Comparison of ENCODE assay signal across 15 cellular contexts in the genomic region with DNA sequence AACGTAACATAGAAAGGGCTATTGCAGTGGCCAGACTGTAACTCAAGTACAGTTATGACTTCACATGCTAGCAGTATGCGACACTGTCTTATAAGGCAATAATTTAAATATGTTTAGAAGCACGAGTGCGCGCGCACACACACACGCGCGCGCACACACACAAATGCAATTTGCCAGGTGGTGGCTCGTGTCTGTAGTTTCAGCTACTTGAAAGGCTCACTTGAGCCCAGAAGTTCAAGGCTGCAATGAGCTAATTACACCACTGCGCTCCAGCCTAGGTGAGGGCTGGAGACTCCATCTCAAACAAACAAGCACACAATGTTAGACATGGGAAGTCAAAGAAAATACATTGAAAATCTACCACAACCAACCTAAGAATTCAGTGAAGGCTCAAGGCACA.
DNase-seq lines count a peak whose midpoint lies in the region; ATAC-seq and TF ChIP-seq lines count a peak whose summit lies in the region.
"Had no signal": no experiment of that assay in that cellular context is flagged by ENCODE, and none has a peak within 500 bp of the region (broad histone marks: within the 10 kb centered on the region; RNA-seq: fewer than 3 reads in every experiment).

No MANE protein-coding gene starts in this region.

- TF ChIP-seq CTCF in MCF 10A (IDR thresholded peaks at IDR 0.05; ENCODE audit: unreplicated experiment): no peak
- TF ChIP-seq CTCF in mammary epithelial cell (conservative IDR thresholded peaks at IDR 0.05 in 1 of 2, IDR thresholded peaks at IDR 0.05 in 1 of 2; ENCODE audit: extremely low read depth in 1 of 2, insufficient read depth in 1 of 2, low read depth in 1 of 2, low read length in 2 of 2): no peak
- TF ChIP-seq CTCF in WTC11 (IDR thresholded peaks at IDR 0.05): no peak
- TF ChIP-seq CTCF in heart right ventricle (IDR thresholded peaks at IDR 0.05): no peak

- DNase-seq in NCI-H2227 (lab: John Stamatoyannopoulos, UW; ENCODE audit: unreplicated experiment): peak; percentile 0
- DNase-seq in NCI-H2227 treated with DMSO at 0.1 percent for 48 hours (lab: John Stamatoyannopoulos, UW): no peak
- DNase-seq in MCF 10A (ENCODE audit: unreplicated experiment): no peak
- no peak for DNase-seq in mammary epithelial cell
- DNase-seq in WTC11 (ENCODE audit: low spot score): no peak
- DNase-seq in heart right ventricle: no peak
- DNase-seq in left ventricle myocardium superior: no peak
- DNase-seq: C1 segment of cervical spinal cord; Calu3; CD4-positive, alpha-beta T cell; DMS79 had no signal

- 100% methylated on average over 11 of the region's 12 CpGs for WGBS in mammary epithelial cell (ENCODE audit: low coverage, missing lambda C conversion rate)
- 83 to 84% methylated on average over 12 of the region's 12 CpGs for WGBS in heart right ventricle, 2 donors

- H3K4me1 ChIP-seq in mammary epithelial cell (ENCODE audit: insufficient read depth, low read length): no peaks in the 10 kb centered on the region
- peaks cover 0 to 8% (median 0%) of the 10 kb centered on the region in 9 donors for H3K4me1 ChIP-seq in heart right ventricle

- CTCF ChIA-PET in MCF 10A (lab: Yijun Ruan, JAX) (no interaction called here), mammary epithelial cell (lab: Charles Lee; ENCODE audit: low non-redundant PET) (interaction anchor here (0.5 kb wide), 1 partner anchor 153 kb away, joined by 7 read pairs; no protein-coding TSS in a partner anchor), WTC11 (lab: Charles Lee) (no interaction called here)

- H3K9me3 Mint-ChIP-seq in MCF 10A (ENCODE audit: unreplicated experiment) (peaks cover 6% of the 10 kb centered on the region), WTC11 (no peaks in the 10 kb centered on the region)
- H3K9me3 Mint-ChIP-seq: CD4-positive, alpha-beta T cell had no signal

- no peak overlapping the region for H3K27ac ChIP-seq in mammary epithelial cell (ENCODE audit: insufficient read depth, low read depth, low read length)
- no peak overlapping the region for H3K27ac ChIP-seq in heart right ventricle
- H3K27ac ChIP-seq: HL-60 had no signal

- no peak overlapping the region for H2AFZ ChIP-seq in mammary epithelial cell (ENCODE audit: low read depth, low read length)

- H4K20me1 ChIP-seq in mammary epithelial cell (ENCODE audit: insufficient read depth, low read length): no peaks in the 10 kb centered on the region

- POLR2A ChIA-PET in MCF 10A (lab: Yijun Ruan, JAX) (interaction anchor here (0.6 kb wide), 1 partner anchor 167 kb away, joined by 3 read pairs; no protein-coding TSS in a partner anchor), WTC11 (lab: Charles Lee) (no interaction called here)

- H3K4me1 Mint-ChIP-seq in MCF 10A (ENCODE audit: insufficient read depth, unreplicated experiment) (no peaks in the 10 kb centered on the region), WTC11 (no peaks in the 10 kb centered on the region)

- no peak for ATAC-seq in WTC11
- ATAC-seq in heart right ventricle: no peak
- ATAC-seq in left ventricle myocardium superior: no peak
- ATAC-seq: GM12878, HCT116 had no signal

- H3K27me3 Mint-ChIP-seq in MCF 10A (ENCODE audit: insufficient read depth, unreplicated experiment) (no peaks in the 10 kb centered on the region), WTC11 (ENCODE audit: low read depth) (no peaks in the 10 kb centered on the region)
- H3K27me3 Mint-ChIP-seq: B cell; CD4-positive, alpha-beta T cell had no signal

- H3K4me3 ChIP-seq in mammary epithelial cell (replicated peaks in 1 of 3; ENCODE audit: insufficient read depth in 1 of 3, low read depth in 2 of 3, low read length in 3 of 3) (no peak overlapping the region), heart right ventricle (no peak overlapping the region)
- H3K4me3 ChIP-seq: GM12878 had no signal

- BruUV-seq in MCF 10A (replicated peaks; lab: Mats Ljungman, UMichigan) (no TSS peak), mammary epithelial cell (replicated peaks; lab: Mats Ljungman, UMichigan) (no TSS peak)

- H3K27me3 ChIP-seq in mammary epithelial cell (ENCODE audit: insufficient read depth, low read length): no peaks in the 10 kb centered on the region
- H3K27me3 ChIP-seq in heart right ventricle: no peaks in the 10 kb centered on the region

- H3K4me3 Mint-ChIP-seq in MCF 10A (ENCODE audit: unreplicated experiment) (no peak overlapping the region), WTC11 (no peak overlapping the region)
- H3K4me3 Mint-ChIP-seq: B cell; CD4-positive, alpha-beta T cell had no signal

- H3K27ac Mint-ChIP-seq in MCF 10A (ENCODE audit: low read depth, unreplicated experiment) (peak overlapping the region; percentile 63), WTC11 (peak overlapping the region; percentile 69; the same call in 1 of the 2 replicates)
- H3K27ac Mint-ChIP-seq: B cell; CD4-positive, alpha-beta T cell had no signal

- H3K36me3 ChIP-seq in mammary epithelial cell (ENCODE audit: insufficient read depth, low read length) (peaks cover 5% of the 10 kb centered on the region), heart right ventricle (peaks cover 0 to 93% (median 0%) of the 10 kb centered on the region in 9 donors)

- dilution Hi-C loops in mammary epithelial cell (cut with HindIII; ENCODE audit: low sequenced_read_pairs): loop anchor here (5.0 kb wide), 1 partner anchor 40 kb away; no protein-coding TSS in a partner anchor

- peaks cover 59% of the 10 kb centered on the region for H3K36me3 Mint-ChIP-seq in MCF 10A (ENCODE audit: insufficient read depth, unreplicated experiment)
- peaks cover 35% of the 10 kb centered on the region for H3K36me3 Mint-ChIP-seq in WTC11

- H3K9me3 ChIP-seq in mammary epithelial cell (replicated peaks; ENCODE audit: insufficient read depth, low read length) (no peaks in the 10 kb centered on the region), heart right ventricle (no peaks in the 10 kb centered on the region)

- in situ Hi-C loops in mammary epithelial cell (cut with MboI; ENCODE audit: low sequenced_read_pairs in 2 of 2): no loop called here

- intact Hi-C loops in MCF 10A (cut with micrococcal nuclease): no loop called here
- intact Hi-C loops in mammary epithelial cell (cut with micrococcal nuclease): no loop called here
- intact Hi-C loops in heart right ventricle (cut with DNase I): no loop called here
- intact Hi-C loops in left ventricle myocardium superior (cut with micrococcal nuclease): no loop called here

- H3K79me2 ChIP-seq in mammary epithelial cell (ENCODE audit: insufficient read depth, low read length): peaks cover 30% of the 10 kb centered on the region

- H3K4me2 ChIP-seq in mammary epithelial cell (ENCODE audit: insufficient read depth, low read depth, low read length): no peak overlapping the region

- no peak overlapping the region for H3K9ac ChIP-seq in mammary epithelial cell (ENCODE audit: insufficient read depth, low read length)

TF ChIP-seq in WTC11, 78 proteins besides CTCF, POLR2A, EP300 and RAD21 (continues in another document):
- no peak for TF ChIP-seq TEAD4 (CRISPR knock-in tag; IDR thresholded peaks at IDR 0.05)
- TF ChIP-seq, protein P1, sequence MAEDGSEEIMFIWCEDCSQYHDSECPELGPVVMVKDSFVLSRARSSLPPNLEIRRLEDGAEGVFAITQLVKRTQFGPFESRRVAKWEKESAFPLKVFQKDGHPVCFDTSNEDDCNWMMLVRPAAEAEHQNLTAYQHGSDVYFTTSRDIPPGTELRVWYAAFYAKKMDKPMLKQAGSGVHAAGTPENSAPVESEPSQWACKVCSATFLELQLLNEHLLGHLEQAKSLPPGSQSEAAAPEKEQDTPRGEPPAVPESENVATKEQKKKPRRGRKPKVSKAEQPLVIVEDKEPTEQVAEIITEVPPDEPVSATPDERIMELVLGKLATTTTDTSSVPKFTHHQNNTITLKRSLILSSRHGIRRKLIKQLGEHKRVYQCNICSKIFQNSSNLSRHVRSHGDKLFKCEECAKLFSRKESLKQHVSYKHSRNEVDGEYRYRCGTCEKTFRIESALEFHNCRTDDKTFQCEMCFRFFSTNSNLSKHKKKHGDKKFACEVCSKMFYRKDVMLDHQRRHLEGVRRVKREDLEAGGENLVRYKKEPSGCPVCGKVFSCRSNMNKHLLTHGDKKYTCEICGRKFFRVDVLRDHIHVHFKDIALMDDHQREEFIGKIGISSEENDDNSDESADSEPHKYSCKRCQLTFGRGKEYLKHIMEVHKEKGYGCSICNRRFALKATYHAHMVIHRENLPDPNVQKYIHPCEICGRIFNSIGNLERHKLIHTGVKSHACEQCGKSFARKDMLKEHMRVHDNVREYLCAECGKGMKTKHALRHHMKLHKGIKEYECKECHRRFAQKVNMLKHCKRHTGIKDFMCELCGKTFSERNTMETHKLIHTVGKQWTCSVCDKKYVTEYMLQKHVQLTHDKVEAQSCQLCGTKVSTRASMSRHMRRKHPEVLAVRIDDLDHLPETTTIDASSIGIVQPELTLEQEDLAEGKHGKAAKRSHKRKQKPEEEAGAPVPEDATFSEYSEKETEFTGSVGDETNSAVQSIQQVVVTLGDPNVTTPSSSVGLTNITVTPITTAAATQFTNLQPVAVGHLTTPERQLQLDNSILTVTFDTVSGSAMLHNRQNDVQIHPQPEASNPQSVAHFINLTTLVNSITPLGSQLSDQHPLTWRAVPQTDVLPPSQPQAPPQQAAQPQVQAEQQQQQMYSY (CRISPR knock-in tag; IDR thresholded peaks at IDR 0.05): no peak
- no peak for TF ChIP-seq ELF4 (CRISPR knock-in tag; IDR thresholded peaks at IDR 0.05; ENCODE audit: low read depth)
- TF ChIP-seq, protein P2, sequence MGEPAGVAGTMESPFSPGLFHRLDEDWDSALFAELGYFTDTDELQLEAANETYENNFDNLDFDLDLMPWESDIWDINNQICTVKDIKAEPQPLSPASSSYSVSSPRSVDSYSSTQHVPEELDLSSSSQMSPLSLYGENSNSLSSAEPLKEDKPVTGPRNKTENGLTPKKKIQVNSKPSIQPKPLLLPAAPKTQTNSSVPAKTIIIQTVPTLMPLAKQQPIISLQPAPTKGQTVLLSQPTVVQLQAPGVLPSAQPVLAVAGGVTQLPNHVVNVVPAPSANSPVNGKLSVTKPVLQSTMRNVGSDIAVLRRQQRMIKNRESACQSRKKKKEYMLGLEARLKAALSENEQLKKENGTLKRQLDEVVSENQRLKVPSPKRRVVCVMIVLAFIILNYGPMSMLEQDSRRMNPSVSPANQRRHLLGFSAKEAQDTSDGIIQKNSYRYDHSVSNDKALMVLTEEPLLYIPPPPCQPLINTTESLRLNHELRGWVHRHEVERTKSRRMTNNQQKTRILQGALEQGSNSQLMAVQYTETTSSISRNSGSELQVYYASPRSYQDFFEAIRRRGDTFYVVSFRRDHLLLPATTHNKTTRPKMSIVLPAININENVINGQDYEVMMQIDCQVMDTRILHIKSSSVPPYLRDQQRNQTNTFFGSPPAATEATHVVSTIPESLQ (CRISPR knock-in tag; IDR thresholded peaks at IDR 0.05): no peak
